ENCODE assay signal across 1 cellular context in the genomic region with DNA sequence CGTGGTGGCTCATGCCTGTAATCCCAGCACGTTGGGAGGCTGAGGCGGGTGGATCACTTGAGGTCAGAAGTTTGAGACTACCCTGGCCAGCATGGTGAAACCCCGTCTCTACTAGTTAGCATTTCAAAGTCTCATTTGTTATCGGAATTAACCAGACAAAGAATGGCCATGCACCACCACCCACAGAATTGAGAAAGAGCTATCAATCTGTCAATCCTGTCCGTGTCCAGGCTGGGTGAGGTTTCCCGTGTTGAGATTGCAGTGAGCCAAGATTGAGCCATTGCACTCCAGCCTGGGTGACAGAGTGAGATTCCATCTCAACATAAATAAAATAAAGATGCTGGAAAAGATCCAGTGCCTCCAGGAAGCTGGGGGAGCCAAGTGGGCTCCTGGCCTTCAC.
TF ChIP-seq lines count a peak whose summit lies in the region.
"Not testable (repeated sequence)": the region's sequence is repeated elsewhere in the genome, so short reads cannot be mapped to it uniquely, and the experiment has no call there.

No MANE protein-coding gene starts in this region.

TF ChIP-seq in K562, 482 proteins besides CTCF, POLR2A, EP300 and RAD21 (continued from another document and continues in another):
- TF ChIP-seq ZNF583 (CRISPR knock-in tag; IDR thresholded peaks at IDR 0.05): peak; percentile 80; the same call in 1 of the 2 replicates
- TF ChIP-seq MBD2 (IDR thresholded peaks at IDR 0.05; ENCODE audit: borderline replicate concordance, low read depth): peak; percentile 48; the same call in 1 of the 2 replicates
- peak; percentile 62; the same call in 1 of the 2 replicates for TF ChIP-seq TEAD2 (tag; IDR thresholded peaks at IDR 0.05)
- 0 out of 2 replicates have a peak, but pooled peaks have one; percentile 51 for TF ChIP-seq SP1 (CRISPR knock-in tag; IDR thresholded peaks at IDR 0.05)
- TF ChIP-seq NR2C1 (IDR thresholded peaks at IDR 0.05); JUND (tag; IDR thresholded peaks at IDR 0.05; ENCODE audit: borderline replicate concordance, low read depth, low read length); ID3 (CRISPR knock-in tag; IDR thresholded peaks at IDR 0.05); ATF1 (CRISPR knock-in tag; IDR thresholded peaks at IDR 0.05); FOXM1 (CRISPR knock-in tag; IDR thresholded peaks at IDR 0.05; ENCODE audit: low read depth); TOE1 (CRISPR knock-in tag; IDR thresholded peaks at IDR 0.05; ENCODE audit: borderline replicate concordance, low read depth); MYC (CRISPR knock-in tag; IDR thresholded peaks at IDR 0.05; ENCODE audit: borderline replicate concordance, low read depth): not testable (repeated sequence)
- peak; percentile 75 for TF ChIP-seq NR2C1 (tag; IDR thresholded peaks at IDR 0.05)
- TF ChIP-seq ATF7 (IDR thresholded peaks at IDR 0.05): peak; percentile 67; the same call in 1 of the 2 replicates
- peak; percentile 96 for TF ChIP-seq CBFB (CRISPR knock-in tag; IDR thresholded peaks at IDR 0.05)
- peak; percentile 61; the same call in 1 of the 2 replicates for TF ChIP-seq ZKSCAN8 (CRISPR knock-in tag; IDR thresholded peaks at IDR 0.05)
- peak; percentile 91 for TF ChIP-seq HMG20A (CRISPR knock-in tag; conservative IDR thresholded peaks at IDR 0.05)
- TF ChIP-seq TEAD1 (CRISPR knock-in tag; IDR thresholded peaks at IDR 0.05): peak; percentile 75 to 92
- peak; percentile 58; the same call in 1 of the 2 replicates for TF ChIP-seq JUND (IDR thresholded peaks at IDR 0.05; ENCODE audit: borderline replicate concordance, low read depth, low read length)
- TF ChIP-seq, protein P1, sequence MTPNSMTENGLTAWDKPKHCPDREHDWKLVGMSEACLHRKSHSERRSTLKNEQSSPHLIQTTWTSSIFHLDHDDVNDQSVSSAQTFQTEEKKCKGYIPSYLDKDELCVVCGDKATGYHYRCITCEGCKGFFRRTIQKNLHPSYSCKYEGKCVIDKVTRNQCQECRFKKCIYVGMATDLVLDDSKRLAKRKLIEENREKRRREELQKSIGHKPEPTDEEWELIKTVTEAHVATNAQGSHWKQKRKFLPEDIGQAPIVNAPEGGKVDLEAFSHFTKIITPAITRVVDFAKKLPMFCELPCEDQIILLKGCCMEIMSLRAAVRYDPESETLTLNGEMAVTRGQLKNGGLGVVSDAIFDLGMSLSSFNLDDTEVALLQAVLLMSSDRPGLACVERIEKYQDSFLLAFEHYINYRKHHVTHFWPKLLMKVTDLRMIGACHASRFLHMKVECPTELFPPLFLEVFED (CRISPR knock-in tag; conservative IDR thresholded peaks at IDR 0.05): 0 out of 2 replicates have a peak, but pooled peaks have one; percentile 67
- TF ChIP-seq VEZF1 (CRISPR knock-in tag; IDR thresholded peaks at IDR 0.05): peak; percentile 76
- 0 out of 2 replicates have a peak, but pooled peaks have one; percentile 31 for TF ChIP-seq GABPB1 (CRISPR knock-in tag; IDR thresholded peaks at IDR 0.05)
- peak; percentile 100 for TF ChIP-seq MEIS2 (IDR thresholded peaks at IDR 0.05; ENCODE audit: partially characterized antibody)
- peak; percentile 98 for TF ChIP-seq CBFA2T3 (IDR thresholded peaks at IDR 0.05)
- peak; percentile 25 for TF ChIP-seq CCNT2 (IDR thresholded peaks at IDR 0.05; ENCODE audit: borderline replicate concordance, extremely low read depth, insufficient read length, low read depth, low read length)
- TF ChIP-seq MNT (conservative IDR thresholded peaks at IDR 0.05): peak in 1 of 2 experiments; percentile 82; a peak in 2 of 4 replicates
- peak; percentile 63 for TF ChIP-seq FOSL1 (tag; conservative IDR thresholded peaks at IDR 0.05)
- TF ChIP-seq ELF4 (CRISPR knock-in tag; IDR thresholded peaks at IDR 0.05): 0 out of 2 replicates have a peak, but pooled peaks have one; percentile 52
- peak; percentile 99 for TF ChIP-seq ZNF766 (CRISPR knock-in tag; conservative IDR thresholded peaks at IDR 0.05)
- peak; percentile 76; the same call in 1 of the 2 replicates for TF ChIP-seq ZNF644 (tag; IDR thresholded peaks at IDR 0.05; ENCODE audit: low read depth)
- peak; percentile 82; the same call in 1 of the 2 replicates for TF ChIP-seq NCOA1 (IDR thresholded peaks at IDR 0.05; ENCODE audit: low read depth)
- TF ChIP-seq MEF2D (tag; conservative IDR thresholded peaks at IDR 0.05; ENCODE audit: low read depth): peak; percentile 84
- TF ChIP-seq ID3 (tag; IDR thresholded peaks at IDR 0.05): peak; percentile 95
- TF ChIP-seq DACH1 (IDR thresholded peaks at IDR 0.05; ENCODE audit: partially characterized antibody): peak; percentile 76
- TF ChIP-seq PML (IDR thresholded peaks at IDR 0.05; ENCODE audit: low read length): peak; percentile 90
- TF ChIP-seq NRF1 (conservative IDR thresholded peaks at IDR 0.05 in 1 of 2, IDR thresholded peaks at IDR 0.05 in 1 of 2): peak in 1 of 2 experiments; percentile 12; a peak in 1 of 4 replicates
- 0 out of 2 replicates have a peak, but pooled peaks have one; percentile 79 for TF ChIP-seq RUNX1 (IDR thresholded peaks at IDR 0.05; ENCODE audit: low read depth)
- TF ChIP-seq ATF1 (tag; IDR thresholded peaks at IDR 0.05): peak; percentile 66
- peak; percentile 56; the same call in 1 of the 2 replicates for TF ChIP-seq ADNP (tag; IDR thresholded peaks at IDR 0.05)
- TF ChIP-seq MEF2A (IDR thresholded peaks at IDR 0.05; ENCODE audit: control insufficient read depth, low read depth, low read length): 0 out of 2 replicates have a peak, but pooled peaks have one; percentile 43
- TF ChIP-seq HDAC3 (IDR thresholded peaks at IDR 0.05; ENCODE audit: borderline replicate concordance, partially characterized antibody): peak; percentile 96
- TF ChIP-seq BACH1 (tag; IDR thresholded peaks at IDR 0.05): peak; percentile 48; the same call in 1 of the 2 replicates
- peak; percentile 99 for TF ChIP-seq CEBPB (tag; IDR thresholded peaks at IDR 0.05)
- peak; percentile 94 for TF ChIP-seq TAL1 (IDR thresholded peaks at IDR 0.05)
- peak; percentile 82 for TF ChIP-seq CXXC5 (CRISPR knock-in tag; IDR thresholded peaks at IDR 0.05)
- 0 out of 2 replicates have a peak, but pooled peaks have one; percentile 32 for TF ChIP-seq GABPA (tag; conservative IDR thresholded peaks at IDR 0.05; ENCODE audit: low read depth)
- TF ChIP-seq TSHZ1 (CRISPR knock-in tag; IDR thresholded peaks at IDR 0.05): peak; percentile 78; the same call in 1 of the 2 replicates
- TF ChIP-seq FOXM1 (IDR thresholded peaks at IDR 0.05; ENCODE audit: low read depth): peak; percentile 80
- peak; percentile 28; the same call in 1 of the 2 replicates for TF ChIP-seq L3MBTL2 (IDR thresholded peaks at IDR 0.05)
- TF ChIP-seq ZNF24 (IDR thresholded peaks at IDR 0.05): 0 out of 2 replicates have a peak, but pooled peaks have one; percentile 17
- TF ChIP-seq SOX6 (IDR thresholded peaks at IDR 0.05): peak; percentile 97
- TF ChIP-seq TOE1 (IDR thresholded peaks at IDR 0.05; ENCODE audit: borderline replicate concordance): peak; percentile 60; the same call in 1 of the 2 replicates
- TF ChIP-seq ZNF239 (CRISPR knock-in tag; IDR thresholded peaks at IDR 0.05): peak; percentile 54; the same call in 1 of the 2 replicates
- peak; percentile 86; the same call in 1 of the 2 replicates for TF ChIP-seq ESRRA (IDR thresholded peaks at IDR 0.05; ENCODE audit: borderline replicate concordance, low read depth)
- peak; percentile 78; the same call in 1 of the 2 replicates for TF ChIP-seq KLF1 (tag; IDR thresholded peaks at IDR 0.05)
- TF ChIP-seq KHSRP (IDR thresholded peaks at IDR 0.05): peak; percentile 45; the same call in 1 of the 2 replicates
- TF ChIP-seq MYC (IDR thresholded peaks at IDR 0.05; ENCODE audit: low read depth, low read length): peak; percentile 65
- peak; percentile 25 for TF ChIP-seq SMAD1 (IDR thresholded peaks at IDR 0.05; ENCODE audit: low read depth, low read length, partially characterized antibody)
- TF ChIP-seq CREM (IDR thresholded peaks at IDR 0.05; ENCODE audit: low read depth): peak; percentile 51; the same call in 1 of the 2 replicates
- TF ChIP-seq, protein P2, sequence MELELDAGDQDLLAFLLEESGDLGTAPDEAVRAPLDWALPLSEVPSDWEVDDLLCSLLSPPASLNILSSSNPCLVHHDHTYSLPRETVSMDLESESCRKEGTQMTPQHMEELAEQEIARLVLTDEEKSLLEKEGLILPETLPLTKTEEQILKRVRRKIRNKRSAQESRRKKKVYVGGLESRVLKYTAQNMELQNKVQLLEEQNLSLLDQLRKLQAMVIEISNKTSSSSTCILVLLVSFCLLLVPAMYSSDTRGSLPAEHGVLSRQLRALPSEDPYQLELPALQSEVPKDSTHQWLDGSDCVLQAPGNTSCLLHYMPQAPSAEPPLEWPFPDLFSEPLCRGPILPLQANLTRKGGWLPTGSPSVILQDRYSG (tag; conservative IDR thresholded peaks at IDR 0.05; ENCODE audit: low read depth): peak; percentile 60; the same call in 1 of the 2 replicates
- TF ChIP-seq, protein P3, sequence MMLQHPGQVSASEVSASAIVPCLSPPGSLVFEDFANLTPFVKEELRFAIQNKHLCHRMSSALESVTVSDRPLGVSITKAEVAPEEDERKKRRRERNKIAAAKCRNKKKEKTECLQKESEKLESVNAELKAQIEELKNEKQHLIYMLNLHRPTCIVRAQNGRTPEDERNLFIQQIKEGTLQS (IDR thresholded peaks at IDR 0.05): peak; percentile 70
- TF ChIP-seq, protein P3 (CRISPR knock-in tag; conservative IDR thresholded peaks at IDR 0.05): not testable (repeated sequence)
- TF ChIP-seq NCOR1 (IDR thresholded peaks at IDR 0.05): peak; percentile 96
- 0 out of 2 replicates have a peak, but pooled peaks have one; percentile 18 for TF ChIP-seq MAFG (tag; conservative IDR thresholded peaks at IDR 0.05)
- peak in 1 of 2 experiments; percentile 93; a peak in 2 of 4 replicates for TF ChIP-seq MLLT1 (IDR thresholded peaks at IDR 0.05)
